8 cellular contexts compared by ENCODE assay signal in genomic region chr19:44746946-44747738, GRCh38. TPM values are rescaled to one million over a fixed set of nuclear protein-coding genes. Genes with fewer than 3 reads are reported as not detected.
A peak's percentile ranks its signal among the peaks of the same experiment; 100 is the strongest.
DNase-seq lines count a peak whose midpoint lies in the region; ATAC-seq and TF ChIP-seq lines count a peak whose summit lies in the region.

No MANE protein-coding gene starts in this region.

- DNase-seq in AG08396 (ENCODE audit: low spot score) (peak; percentile 92), T-cell (peak; percentile 57 to 93 (median 80)), heart left ventricle (peak; percentile 94 to 98 (median 96)), posterior vena cava (ENCODE audit: low spot score) (peak; percentile 99), ureter (ENCODE audit: low spot score) (peak; percentile 97)

- H3K9me3 ChIP-seq in HUES64 (ENCODE audit: insufficient read depth, low read depth, low read length) (no peaks in the 10 kb centered on the region), heart left ventricle (no peaks in the 10 kb centered on the region)

- no peaks in the 10 kb centered on the region for H3K27me3 Mint-ChIP-seq in T-cell

- 6% methylated on average over 21 of the region's 34 CpGs for WGBS in HUES64
- WGBS in adipose tissue, 3 donors: 5 to 10% (median 6%) methylated on average over 24 to 34 of the region's 34 CpGs
- WGBS in heart left ventricle, 4 donors: 5 to 13% (median 7%) methylated on average over 18 to 34 of the region's 34 CpGs

- H3K27me3 ChIP-seq in HUES64 (ENCODE audit: insufficient read depth, low read length) (peaks cover 61% of the 10 kb centered on the region), heart left ventricle (no peaks in the 10 kb centered on the region)

- H3K4me1 ChIP-seq in HUES64 (ENCODE audit: insufficient read depth, low read length) (no peaks in the 10 kb centered on the region; the same call in 1 of the 2 replicates), heart left ventricle (peaks cover 9 to 84% (median 62%) of the 10 kb centered on the region in 12 donors)

- H3K4me1 Mint-ChIP-seq in T-cell: peaks cover 48 to 61% (median 53%) of the 10 kb centered on the region in 3 donors

- no peaks in the 10 kb centered on the region for H3K9me3 Mint-ChIP-seq in T-cell

- H3K9ac ChIP-seq in HUES64 (ENCODE audit: low read depth, low read length): no peak overlapping the region; the same call in 1 of the 2 replicates

- peak in 1 of 2 donors; percentile 57 for TF ChIP-seq POLR2A in heart left ventricle (IDR thresholded peaks at IDR 0.05)

- peak overlapping the region; percentile 90 to 92 (median 91) for H3K4me3 Mint-ChIP-seq in T-cell

- intact Hi-C loops in heart left ventricle (cut with DNase I): no loop called here
- intact Hi-C loops in posterior vena cava (cut with DNase I): no loop called here

- H3K27ac Mint-ChIP-seq in T-cell: peak overlapping the region; percentile 93 to 95

- peaks cover 3% of the 10 kb centered on the region for H3K36me3 Mint-ChIP-seq in T-cell

- POLR2A ChIA-PET in T-cell (lab: Charles Lee): no interaction called here

- ATAC-seq in GM18867 (IDR thresholded peaks at IDR 0.05; ENCODE audit: unreplicated experiment) (peak; percentile 45), T-cell (replicated peaks in 1 of 4) (peak; percentile 71 to 82 (median 75)), heart left ventricle (peak; percentile 88 to 96 (median 94))

- H3K36me3 ChIP-seq in HUES64 (ENCODE audit: insufficient read depth, low read length) (no peaks in the 10 kb centered on the region), heart left ventricle (peaks cover 0 to 27% (median 12%) of the 10 kb centered on the region in 9 donors)

- no peak for TF ChIP-seq CTCF in heart left ventricle (IDR thresholded peaks at IDR 0.05)

- H3K4me3 ChIP-seq in HUES64 (ENCODE audit: low read length) (peak overlapping the region; percentile 68), heart left ventricle (peak overlapping the region; percentile 74 to 99 (median 88))

- CTCF ChIA-PET in T-cell (lab: Charles Lee): no interaction called here

- no peak overlapping the region for H3K27ac ChIP-seq in HUES64 (ENCODE audit: low read depth, low read length)
- peak overlapping the region; percentile 96 for H3K27ac ChIP-seq in adipose tissue (ENCODE audit: low read depth, low read length)
- peak overlapping the region; percentile 88 to 100 (median 96) for H3K27ac ChIP-seq in heart left ventricle

RNA-seq across cellular contexts. Expression of gene BCL3, which starts 1.4 kb away (rescaled TPM):
- 0.80 TPM for polyA plus RNA-seq in HUES64 (2013, experiment 1 of 2)
- 2.7 TPM for polyA plus RNA-seq in HUES64 (2013, experiment 2 of 2)
- total RNA-seq in T-cell (100 to 1,000 TPM in 1 of 5 donors, 10 to 100 TPM in 4; 18.7 to 103 (median 19.4) TPM), heart left ventricle (10 to 100 TPM; 11.7 to 90.5 (median 22.9) TPM), posterior vena cava (10 to 100 TPM; 37.6 to 40.4 TPM), ureter (68.4 TPM)
- polyA plus RNA-seq in adipose tissue (100 to 1,000 TPM in 1 of 3 donors, 10 to 100 TPM in 2; 33.4 to 150 (median 97.6) TPM), heart left ventricle (10 to 100 TPM; 18.6 to 18.9 TPM)

RNA-seq across cellular contexts. Expression of gene CBLC, which starts 30.5 kb away (rescaled TPM):
- 3.9 TPM for polyA plus RNA-seq in HUES64 (2013, experiment 1 of 2)
- polyA plus RNA-seq in HUES64 (2013, experiment 2 of 2): 5.1 TPM
- total RNA-seq in T-cell: under 1 TPM in 2 of 5 donors, not detected in 3; 0.25 to 0.30 TPM
- polyA plus RNA-seq in adipose tissue: 10 to 100 TPM in 1 of 3 donors, 1 to 10 TPM in 1, under 1 TPM in 1; 0.45 to 11.1 (median 2.0) TPM
- total RNA-seq in heart left ventricle: not detected
- under 1 TPM in 1 of 2 donors, not detected in 1; 0.04 TPM for polyA plus RNA-seq in heart left ventricle
- not detected for total RNA-seq in posterior vena cava
- 49.5 TPM for total RNA-seq in ureter

RNA-seq across cellular contexts. Expression of gene CEACAM16, which starts 48.2 kb away (rescaled TPM):
- polyA plus RNA-seq in HUES64 (2013, experiment 1 of 2): not detected
- not detected for polyA plus RNA-seq in HUES64 (2013, experiment 2 of 2)
- total RNA-seq in T-cell (not detected), heart left ventricle (not detected), posterior vena cava (not detected), ureter (not detected)
- polyA plus RNA-seq in adipose tissue (under 1 TPM in 1 of 3 donors, not detected in 2; 0.07 TPM), heart left ventricle (not detected)

Comparison
In these comparisons a context has a peak if more than half of its experiments do, and no peak if none do; other contexts are left out.
1. RNA of gene CBLC, which starts 30.5 kb away (total RNA-seq): 49.5 TPM in ureter (single experiment); 0.25 to 0.30 TPM in T-cell, not detected in posterior vena cava and not detected in heart left ventricle; every median in the first group is over 10 times any median in the second.
2. Peak in every context shown above with its lines, with median percentiles within 50 percentile points of each other: DNase-seq and ATAC-seq.